Comparison of ENCODE assay signal across 1 cellular context in the genomic region with DNA sequence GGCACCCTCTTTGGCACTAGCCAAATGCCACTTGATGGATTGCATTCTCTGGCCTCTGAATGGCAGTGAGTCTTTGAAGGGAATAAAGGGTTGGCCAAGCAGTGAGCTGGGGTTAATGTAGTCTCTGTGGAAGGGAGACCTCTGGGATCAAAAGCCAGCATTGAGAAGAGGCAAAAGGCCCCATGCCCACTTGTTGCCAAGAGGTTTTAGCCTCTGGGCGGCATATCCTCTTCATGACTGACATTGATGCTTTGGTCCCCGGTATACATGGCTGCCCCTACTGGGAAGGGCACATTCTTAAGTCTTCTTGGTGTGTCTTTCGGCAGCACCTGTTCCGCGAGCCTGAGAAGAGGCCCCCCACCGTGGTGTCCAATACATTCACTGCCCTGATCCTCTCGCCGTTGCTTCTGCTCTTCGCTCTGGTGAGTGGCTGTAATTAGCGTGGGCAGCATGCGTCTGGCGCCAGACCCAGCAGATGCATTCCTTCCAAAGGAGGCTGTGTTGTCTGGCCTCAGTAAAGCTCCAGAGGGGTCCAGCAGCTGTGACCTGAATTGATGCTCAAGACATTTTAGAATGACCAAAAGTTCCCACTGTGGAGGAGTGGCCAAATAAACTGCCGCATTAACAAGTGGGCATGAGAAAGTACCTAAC.
TF ChIP-seq lines count a peak whose summit lies in the region.

No MANE protein-coding gene starts in this region.

TF ChIP-seq in HepG2, 621 proteins besides CTCF, POLR2A, EP300 and RAD21:
- TF ChIP-seq ZNF329 (CRISPR knock-in tag; IDR thresholded peaks at IDR 0.05; ENCODE audit: low read depth) = 0 out of 2 replicates have a peak, but pooled peaks have one; percentile 37
- no peak for TF ChIP-seq ZBTB42 (CRISPR knock-in tag; IDR thresholded peaks at IDR 0.05)
- peak; percentile 92 for TF ChIP-seq RBM22 (optimal IDR thresholded peaks at IDR 0.05; ENCODE audit: low read length)
